ENCODE assay signal across 8 cellular contexts in genomic region chr7:102287082-102287464, GRCh38. TPM values are rescaled to one million over a fixed set of nuclear protein-coding genes. Genes with fewer than 3 reads are reported as not detected.
DNase-seq lines count a peak whose midpoint lies in the region; ATAC-seq and TF ChIP-seq lines count a peak whose summit lies in the region.

No MANE protein-coding gene starts in this region.

- H3K4me3 ChIP-seq in Caco-2 (ENCODE audit: low read depth, low read length) (peak overlapping the region; percentile 99), mucosa of descending colon (peak overlapping the region; percentile 36)

- H3K4me3 Mint-ChIP-seq in Caco-2 (ENCODE audit: unreplicated experiment) (peak overlapping the region; percentile 71), MCF 10A (ENCODE audit: unreplicated experiment) (peak overlapping the region; percentile 68)

- DNase-seq in Caco-2 = peak in 1 of 2 experiments; percentile 58
- no peak for DNase-seq in MCF 10A (ENCODE audit: unreplicated experiment)
- peak in 2 of 3 donors; percentile 23 to 66 for DNase-seq in mucosa of descending colon
- DNase-seq in activated effector memory CD4-positive, alpha-beta T cell treated with anti-CD3 and anti-CD28 coated beads, Interleukin-2, amount 50 U/mL, for 16 hours = no peak
- no peak for DNase-seq in GM13976 (ENCODE audit: low spot score)
- no peak for DNase-seq in stimulated activated CD4-positive, alpha-beta T cell treated with anti-CD3 and anti-CD28 coated beads, Interleukin-12 subunit alpha, Interleukin-12 subunit beta, amount 100 ng/mL, for 4 hours
- DNase-seq in iPS-NIHi7 (ENCODE audit: extremely low spot score) = no peak

- ATAC-seq in HG03280 (IDR thresholded peaks at IDR 0.05; ENCODE audit: unreplicated experiment) (peak; percentile 12), mucosa of descending colon (no peak)

- TF ChIP-seq CTCF in Caco-2 (IDR thresholded peaks at IDR 0.05; ENCODE audit: insufficient read depth in 1 of 2, low read depth in 1 of 2, low read length in 1 of 2, severe bottlenecking in 1 of 2, unreplicated experiment in 1 of 2) = no peak
- no peak for TF ChIP-seq CTCF in MCF 10A (IDR thresholded peaks at IDR 0.05; ENCODE audit: unreplicated experiment)
- no peak for TF ChIP-seq CTCF in mucosa of descending colon (IDR thresholded peaks at IDR 0.05)
- no peak for TF ChIP-seq CTCF in GM13976 (IDR thresholded peaks at IDR 0.05; ENCODE audit: borderline replicate concordance, control extremely low read depth, extremely low read depth, insufficient read depth, missing control alignments)

- POLR2A ChIA-PET in Caco-2 (lab: Charles Lee) (interaction anchor here (0.6 kb wide), 2 partner anchors 76 to 152 kb away, joined by 3 to 4 read pairs; no protein-coding TSS in a partner anchor), MCF 10A (lab: Yijun Ruan, JAX) (interaction anchor here (1.3 to 1.8 kb wide), 2 partner anchors 9 to 13 kb away, joined by 3 to 7 read pairs; no protein-coding TSS in a partner anchor)

- H3K27ac Mint-ChIP-seq in Caco-2 (ENCODE audit: unreplicated experiment) (no peak overlapping the region), MCF 10A (ENCODE audit: low read depth, unreplicated experiment) (peak overlapping the region; percentile 31)

- no peaks in the 10 kb centered on the region for H3K27me3 Mint-ChIP-seq in Caco-2 (ENCODE audit: insufficient read depth, unreplicated experiment)
- H3K27me3 Mint-ChIP-seq in MCF 10A (ENCODE audit: insufficient read depth, unreplicated experiment) = no peaks in the 10 kb centered on the region

- no peaks in the 10 kb centered on the region for H3K9me3 Mint-ChIP-seq in Caco-2 (ENCODE audit: unreplicated experiment)
- H3K9me3 Mint-ChIP-seq in MCF 10A (ENCODE audit: unreplicated experiment) = no peaks in the 10 kb centered on the region

- H3K9me3 ChIP-seq in Caco-2 = no peaks in the 10 kb centered on the region
- H3K9me3 ChIP-seq in mucosa of descending colon = no peaks in the 10 kb centered on the region

- no peaks in the 10 kb centered on the region for H3K27me3 ChIP-seq in Caco-2 (replicated peaks; ENCODE audit: control insufficient read depth, insufficient read depth, low read length)

- H3K4me1 ChIP-seq in Caco-2 (peaks cover 3% of the 10 kb centered on the region; the same call in 1 of the 2 replicates), mucosa of descending colon (ENCODE audit: low read depth) (peaks cover 21% of the 10 kb centered on the region)

- no peaks in the 10 kb centered on the region for H3K36me3 ChIP-seq in Caco-2 (ENCODE audit: control insufficient read depth, insufficient read depth, low read length)
- H3K36me3 ChIP-seq in mucosa of descending colon (ENCODE audit: low read depth) = no peaks in the 10 kb centered on the region

- H3K4me1 Mint-ChIP-seq in Caco-2 (ENCODE audit: low read depth, unreplicated experiment) = peaks cover 7% of the 10 kb centered on the region
- H3K4me1 Mint-ChIP-seq in MCF 10A (ENCODE audit: insufficient read depth, unreplicated experiment) = peaks cover 12% of the 10 kb centered on the region

- in situ Hi-C loops in GM13976 (cut with MboI; ENCODE audit: low sequenced_read_pairs, unreplicated experiment) = loop anchor here (5.0 kb wide), 1 partner anchor 100 kb away; no protein-coding TSS in a partner anchor

- CTCF ChIA-PET in Caco-2 (lab: Charles Lee) = interaction anchor here (1.0 kb wide), 1 partner anchor 76 kb away, joined by 3 read pairs; no protein-coding TSS in a partner anchor
- CTCF ChIA-PET in MCF 10A (lab: Yijun Ruan, JAX) = interaction anchor here (0.6 to 2.2 kb wide), 3 partner anchors 9 to 104 kb away, joined by 3 to 6 read pairs (median 5); no protein-coding TSS in a partner anchor

- H3K36me3 Mint-ChIP-seq in Caco-2 (ENCODE audit: insufficient read depth, unreplicated experiment) (peaks cover 4% of the 10 kb centered on the region), MCF 10A (ENCODE audit: insufficient read depth, unreplicated experiment) (no peaks in the 10 kb centered on the region)

- intact Hi-C loops in Caco-2 (cut with micrococcal nuclease; ENCODE audit: unreplicated experiment) = loop anchor here (5.0 to 10.0 kb wide), 2 partner anchors 35 to 168 kb away; no protein-coding TSS in a partner anchor
- intact Hi-C loops in MCF 10A (cut with micrococcal nuclease) = no loop called here
- intact Hi-C loops in mucosa of descending colon (cut with DNase I, micrococcal nuclease) = loop anchor here in 1 of 2 donors (10.0 kb wide), 1 partner anchor 108 kb away; the partner anchor contains the start of gene PRKRIP1

- no TSS peak for BruUV-seq in Caco-2 (replicated peaks; lab: Mats Ljungman, UMichigan)
- no TSS peak for BruUV-seq in MCF 10A (replicated peaks; lab: Mats Ljungman, UMichigan)

RNA-seq across cellular contexts. Expression of gene SH2B2, which starts 0.4 kb away (rescaled TPM):
- total RNA-seq in Caco-2 (2022) = 8.1 and 10.6 TPM in 2 replicates
- 1.4 and 2.4 TPM in 2 replicates for total RNA-seq in MCF 10A (2022)
- 1 to 10 TPM; 2.3 to 3.7 (median 2.7) TPM for total RNA-seq in mucosa of descending colon

Comparison
In these comparisons a context has a peak if more than half of its experiments do, and no peak if none do; other contexts are left out.
1. DNase-seq: peak in mucosa of descending colon (2 of 3); none in MCF 10A (single experiment), activated effector memory CD4-positive, alpha-beta T cell treated with anti-CD3 and anti-CD28 coated beads, Interleukin-2, amount 50 U/mL, for 16 hours (single experiment), GM13976 (single experiment), stimulated activated CD4-positive, alpha-beta T cell treated with anti-CD3 and anti-CD28 coated beads, Interleukin-12 subunit alpha, Interleukin-12 subunit beta, amount 100 ng/mL, for 4 hours (single experiment) and iPS-NIHi7 (single experiment).